In genomic region chr2:55693181-55694125, GRCh38 we compare ENCODE assay signal across 8 cellular contexts. TPM values are rescaled to one million over a fixed set of nuclear protein-coding genes. Genes with fewer than 3 reads are reported as not detected.
DNase-seq lines count a peak whose midpoint lies in the region; ATAC-seq, FAIRE-seq and TF ChIP-seq lines count a peak whose summit lies in the region.

Gene PNPT1 (minus strand): TSS chr2:55693844. CDS start chr2:55693823, 21 bp downstream.

- peak within 1 kb of the TSS; percentile 68 for H3K27ac ChIP-seq in psoas muscle

- peaks cover under 1% of the 10 kb centered on the region for H3K27me3 Mint-ChIP-seq in T-helper 1 cell treated with Interleukin-12 subunit alpha and Interleukin-12 subunit beta and Interleukin-4 antibody, amounts not matched to agents 30 μg/mL and 1 μg/mL, for 36 hours (ENCODE audit: low read depth)

- no peaks in the 10 kb centered on the region for H3K9me3 ChIP-seq in psoas muscle

- peaks cover 23% of the 10 kb centered on the region for H3K4me1 Mint-ChIP-seq in T-helper 1 cell treated with Interleukin-12 subunit alpha and Interleukin-12 subunit beta and Interleukin-4 antibody, amounts not matched to agents 30 μg/mL and 1 μg/mL, for 36 hours (ENCODE audit: low read depth)

- 0 to 1% (median 0%) methylated on average over 50 to 56 of the region's 56 CpGs for WGBS in psoas muscle, 3 donors

- H3K4me3 Mint-ChIP-seq in T-helper 1 cell treated with Interleukin-12 subunit alpha and Interleukin-12 subunit beta and Interleukin-4 antibody, amounts not matched to agents 30 μg/mL and 1 μg/mL, for 36 hours, result peak within 1 kb of the TSS; percentile 97

- DNase-seq in GM13977 (ENCODE audit: low spot score) (peak; percentile 96), NCI-H1694 (lab: John Stamatoyannopoulos, UW) (peak; percentile 95), amygdala (lab: John Stamatoyannopoulos, UW) (peak; percentile 25 to 96 (median 88)), left ventricle myocardium superior (peak; percentile 95), psoas muscle (peak; percentile 94 to 97), urothelium cell line (ENCODE audit: low spot score) (peak; percentile 100)

- no peaks in the 10 kb centered on the region for H3K9me3 Mint-ChIP-seq in T-helper 1 cell treated with Interleukin-12 subunit alpha and Interleukin-12 subunit beta and Interleukin-4 antibody, amounts not matched to agents 30 μg/mL and 1 μg/mL, for 36 hours

- ATAC-seq in HG02884 (IDR thresholded peaks at IDR 0.05; ENCODE audit: unreplicated experiment) (peak; percentile 100), left ventricle myocardium superior (peak; percentile 100), psoas muscle (peak; percentile 100)

- intact Hi-C loops in left ventricle myocardium superior (cut with micrococcal nuclease) (no loop called here), psoas muscle (cut with DNase I) (no loop called here)

- H3K27ac Mint-ChIP-seq in T-helper 1 cell treated with Interleukin-12 subunit alpha and Interleukin-12 subunit beta and Interleukin-4 antibody, amounts not matched to agents 30 μg/mL and 1 μg/mL, for 36 hours, result peak within 1 kb of the TSS; percentile 82

- H3K36me3 Mint-ChIP-seq in T-helper 1 cell treated with Interleukin-12 subunit alpha and Interleukin-12 subunit beta and Interleukin-4 antibody, amounts not matched to agents 30 μg/mL and 1 μg/mL, for 36 hours (ENCODE audit: low read depth), result peaks cover 18% of the 10 kb centered on the region

- peak within 1 kb of the TSS; percentile 92 for H3K4me3 ChIP-seq in psoas muscle

- peaks cover 0 to 1% (median 0%) of the 10 kb centered on the region in 3 donors for H3K27me3 ChIP-seq in psoas muscle (ENCODE audit: insufficient read depth in 3 of 3, low read length in 2 of 3)

- no peaks in the 10 kb centered on the region for H3K36me3 ChIP-seq in psoas muscle (ENCODE audit: insufficient read depth in 1 of 2, low read depth in 1 of 2)

- no peaks in the 10 kb centered on the region for H3K4me1 ChIP-seq in psoas muscle

- in situ Hi-C loops in GM13977 (cut with MboI; ENCODE audit: low pct_unique_long_range_greater_than_20kb, low sequenced_read_pairs, unreplicated experiment), result no loop called here

- TF ChIP-seq CTCF in GM13977 (IDR thresholded peaks at IDR 0.05; ENCODE audit: extremely low read depth, insufficient read depth, missing control alignments) (no peak), psoas muscle (IDR thresholded peaks at IDR 0.05) (no peak)

- FAIRE-seq in urothelium cell line (lab: Jason Lieb, UNC), result peak; percentile 97

RNA-seq across cellular contexts. Expression of gene PNPT1, which starts in this region (rescaled TPM):
- total RNA-seq in left ventricle myocardium superior (22.2 TPM), psoas muscle (10 to 100 TPM; 24.8 to 34.7 (median 30.4) TPM)
- 10 to 100 TPM; 16.0 to 26.5 (median 19.1) TPM for polyA plus RNA-seq in psoas muscle

Comparison
In these comparisons a context has a peak if more than half of its experiments do, and no peak if none do; other contexts are left out.
1. Peak in every context shown above with its lines: DNase-seq, ATAC-seq, H3K4me3 ChIP-seq and H3K27ac ChIP-seq.